11 cellular contexts compared by ENCODE assay signal in genomic region chr6:155142902-155143609, GRCh38.
DNase-seq lines count a peak whose midpoint lies in the region; ATAC-seq and TF ChIP-seq lines count a peak whose summit lies in the region.
"Had no signal": no experiment of that assay in that cellular context is flagged by ENCODE, and none has a peak within 500 bp of the region (broad histone marks: within the 10 kb centered on the region; RNA-seq: fewer than 3 reads in every experiment).

No MANE protein-coding gene starts in this region.

- H3K9ac ChIP-seq in stomach smooth muscle (ENCODE audit: low read length in 2 of 2) = peak overlapping the region in 1 of 2 donors; percentile 43

- H3K4me1 ChIP-seq in stomach smooth muscle (ENCODE audit: control insufficient read depth, insufficient read depth, low read length) = peaks cover 11% of the 10 kb centered on the region

- H3K4me3 Mint-ChIP-seq in activated CD8-positive, alpha-beta memory T cell treated with anti-CD3 and anti-CD28 coated beads, Interleukin-2, amount 10 ng/mL, durations not matched to agents 7 days and 5 days = peak overlapping the region; percentile 67

- peak overlapping the region; percentile 55 for H3K27ac ChIP-seq in stomach smooth muscle (ENCODE audit: low read length)
- H3K27ac ChIP-seq: C4-2B had no signal

- no peak for DNase-seq in activated CD8-positive, alpha-beta memory T cell treated with anti-CD3 and anti-CD28 coated beads, Interleukin-2, amount 10 ng/mL, durations not matched to agents 7 days and 5 days
- DNase-seq in activated CD8-positive, alpha-beta memory T cell treated with anti-CD3 and anti-CD28 coated beads, Interleukin-2, amount 50 U/mL, for 48 hours = no peak
- DNase-seq in fibroblast of the aortic adventitia (ENCODE audit: low read depth) (peak; percentile 49), C1 segment of cervical spinal cord (lab: John Stamatoyannopoulos, UW) (no peak), foreskin melanocyte (no peak)
- no peak for DNase-seq in activated naive CD4-positive, alpha-beta T cell (lab: John Stamatoyannopoulos, UW)
- DNase-seq: cerebellar nuclear complex; stimulated activated CD4-positive, alpha-beta T cell treated with anti-CD3 and anti-CD28 coated beads, Interleukin-2, amount 100 ng/mL, for 24 hours had no signal

- H3K9me3 ChIP-seq in stomach smooth muscle (ENCODE audit: control insufficient read depth in 2 of 2, low read length in 2 of 2) = no peaks in the 10 kb centered on the region

- peaks cover 35% of the 10 kb centered on the region for H3K4me1 Mint-ChIP-seq in activated CD8-positive, alpha-beta memory T cell treated with anti-CD3 and anti-CD28 coated beads, Interleukin-2, amount 10 ng/mL, durations not matched to agents 7 days and 5 days

- peak overlapping the region; percentile 23 for H3K4me3 ChIP-seq in fibroblast of the aortic adventitia (ENCODE audit: low read depth, low read length)
- H3K4me3 ChIP-seq in stomach smooth muscle (ENCODE audit: low read length in 2 of 2) = peak overlapping the region; percentile 36 to 50

- peak; percentile 71 for ATAC-seq in activated CD8-positive, alpha-beta memory T cell treated with anti-CD3 and anti-CD28 coated beads, Interleukin-2, amount 10 ng/mL, durations not matched to agents 7 days and 5 days
- ATAC-seq in SK-N-SH treated with all-trans-retinoic acid at 6 μM for 48 hours = peak; percentile 59; the same call in 2 of the 3 replicates

- peaks cover 26% of the 10 kb centered on the region for H3K36me3 Mint-ChIP-seq in activated CD8-positive, alpha-beta memory T cell treated with anti-CD3 and anti-CD28 coated beads, Interleukin-2, amount 10 ng/mL, durations not matched to agents 7 days and 5 days

- TF ChIP-seq CTCF in fibroblast of the aortic adventitia (IDR thresholded peaks at IDR 0.05; ENCODE audit: insufficient read depth, low read length) = no peak

- H3K27me3 Mint-ChIP-seq in activated CD8-positive, alpha-beta memory T cell treated with anti-CD3 and anti-CD28 coated beads, Interleukin-2, amount 10 ng/mL, durations not matched to agents 7 days and 5 days = no peaks in the 10 kb centered on the region

- CTCF ChIA-PET in activated CD8-positive, alpha-beta memory T cell treated with anti-CD3 and anti-CD28 coated beads, Interleukin-2, amount 10 ng/mL, durations not matched to agents 7 days and 5 days (lab: Charles Lee) = no interaction called here

- H3K9me3 Mint-ChIP-seq in activated CD8-positive, alpha-beta memory T cell treated with anti-CD3 and anti-CD28 coated beads, Interleukin-2, amount 10 ng/mL, durations not matched to agents 7 days and 5 days (ENCODE audit: low read depth) = no peaks in the 10 kb centered on the region

- H3K36me3 ChIP-seq in stomach smooth muscle (ENCODE audit: control insufficient read depth in 2 of 2, insufficient read depth in 2 of 2, low read length in 2 of 2) = no peaks in the 10 kb centered on the region

- H3K27ac Mint-ChIP-seq in activated CD8-positive, alpha-beta memory T cell treated with anti-CD3 and anti-CD28 coated beads, Interleukin-2, amount 10 ng/mL, durations not matched to agents 7 days and 5 days = peak overlapping the region; percentile 98

- no peaks in the 10 kb centered on the region for H3K27me3 ChIP-seq in stomach smooth muscle (ENCODE audit: control insufficient read depth in 1 of 2, insufficient read depth in 2 of 2, low read length in 2 of 2)

TF ChIP-seq in SK-N-SH treated with all-trans-retinoic acid at 6 μM for 48 hours, 23 proteins besides CTCF, POLR2A, EP300 and RAD21:
- TF ChIP-seq TCF4 (CRISPR knock-in tag; IDR thresholded peaks at IDR 0.05; ENCODE audit: borderline replicate concordance) (no peak), ESRRG (CRISPR knock-in tag; IDR thresholded peaks at IDR 0.05) (no peak), ZNF565 (CRISPR knock-in tag; conservative IDR thresholded peaks at IDR 0.05; ENCODE audit: low read depth) (no peak), OSR1 (CRISPR knock-in tag; IDR thresholded peaks at IDR 0.05) (no peak), ZNF8 (CRISPR knock-in tag; IDR thresholded peaks at IDR 0.05) (no peak), ZFP3 (CRISPR knock-in tag; IDR thresholded peaks at IDR 0.05) (no peak), ZNF70 (CRISPR knock-in tag; IDR thresholded peaks at IDR 0.05) (no peak), PATZ1 (CRISPR knock-in tag; IDR thresholded peaks at IDR 0.05; ENCODE audit: borderline replicate concordance) (no peak), POU6F1 (CRISPR knock-in tag; IDR thresholded peaks at IDR 0.05; ENCODE audit: borderline replicate concordance, low read depth) (no peak), CREB5 (CRISPR knock-in tag; IDR thresholded peaks at IDR 0.05; ENCODE audit: low read depth) (no peak)
